In genomic region chr5:36272136-36272665, GRCh38 we compare ENCODE assay signal across 24 cellular contexts. TPM values are rescaled to one million over a fixed set of nuclear protein-coding genes. Genes with fewer than 3 reads are reported as not detected.
DNase-seq lines count a peak whose midpoint lies in the region; ATAC-seq, FAIRE-seq and TF ChIP-seq lines count a peak whose summit lies in the region.
"Had no signal": no experiment of that assay in that cellular context is flagged by ENCODE, and none has a peak within 500 bp of the region (broad histone marks: within the 10 kb centered on the region; RNA-seq: fewer than 3 reads in every experiment).

No MANE protein-coding gene starts in this region.

- POLR2A ChIA-PET in activated CD4-positive, alpha-beta T cell treated with anti-CD3 and anti-CD28 coated beads for 36 hours (lab: Charles Lee), result no interaction called here
- POLR2A ChIA-PET in T-cell (lab: Charles Lee), result no interaction called here

- H3K27me3 Mint-ChIP-seq in activated CD4-positive, alpha-beta T cell treated with anti-CD3 and anti-CD28 coated beads for 36 hours, result peaks cover 5% of the 10 kb centered on the region
- H3K27me3 Mint-ChIP-seq in astrocyte (ENCODE audit: low read depth, unreplicated experiment), result peaks cover 1% of the 10 kb centered on the region
- H3K27me3 Mint-ChIP-seq in T-cell, result peaks cover 10 to 18% of the 10 kb centered on the region in 2 donors

- H3K27ac ChIP-seq in astrocyte (ENCODE audit: low read depth, low read length), result no peak overlapping the region
- H3K27ac ChIP-seq: 22Rv1, Peyer's patch had no signal

- no peak for DNase-seq in activated CD4-positive, alpha-beta T cell treated with anti-CD3 and anti-CD28 coated beads for 36 hours
- no peak for DNase-seq in activated CD4-positive, alpha-beta T cell treated with anti-CD3 and anti-CD28 coated beads, Interleukin-2, amount 50 U/mL, for 4 hours
- DNase-seq in astrocyte (ENCODE audit: low read depth) (peak; percentile 36), fibroblast of pulmonary artery (ENCODE audit: low read depth) (peak; percentile 10), NCI-H1436 treated with DMSO at 0.1 percent for 48 hours (lab: John Stamatoyannopoulos, UW) (no peak), T-cell (no peak)
- DNase-seq in stimulated activated naive CD4-positive, alpha-beta T cell (lab: John Stamatoyannopoulos, UW), result no peak
- DNase-seq: ACHN, DMS53, H7, HFFc6, KBM-7, NCI-H1092 treated with DMSO at 0.1 percent for 48 hours, NCI-H146, NCI-H2029, NCI-H345, NCI-H524, NCI-H774, Peyer's patch had no signal

- FAIRE-seq in astrocyte (lab: Jason Lieb, UNC), result no peak

- intact Hi-C loops in activated CD4-positive, alpha-beta T cell treated with anti-CD3 and anti-CD28 coated beads for 36 hours (cut with DNase I, micrococcal nuclease), result no loop called here

- peak; percentile 26 for ATAC-seq in activated CD4-positive, alpha-beta T cell treated with anti-CD3 and anti-CD28 coated beads for 36 hours
- ATAC-seq in HG02610 (IDR thresholded peaks at IDR 0.05; ENCODE audit: unreplicated experiment), result no peak
- ATAC-seq in T-cell (replicated peaks in 1 of 4), result no peak
- ATAC-seq: SK-N-SH treated with all-trans-retinoic acid at 6 μM for 48 hours had no signal

- no peaks in the 10 kb centered on the region for H3K4me1 ChIP-seq in astrocyte (ENCODE audit: insufficient read depth, low read length)
- H3K4me1 ChIP-seq: Peyer's patch had no signal

- CTCF ChIA-PET in activated CD4-positive, alpha-beta T cell treated with anti-CD3 and anti-CD28 coated beads for 36 hours (lab: Charles Lee), result interaction anchor here (0.5 to 1.3 kb wide), 7 partner anchors 30 to 837 kb away, joined by 3 to 7 read pairs (median 3); partner anchors contain the start of gene NADK2
- CTCF ChIA-PET in T-cell (lab: Charles Lee), result no interaction called here

- no peak overlapping the region for H3K4me3 ChIP-seq in astrocyte (ENCODE audit: insufficient read depth, low read depth, low read length)
- H3K4me3 ChIP-seq in fibroblast of pulmonary artery (replicated peaks; ENCODE audit: low read depth, low read length), result no peak overlapping the region
- H3K4me3 ChIP-seq: Peyer's patch had no signal

- no peaks in the 10 kb centered on the region for H3K9me3 ChIP-seq in astrocyte (ENCODE audit: insufficient read depth, low read depth, low read length)
- H3K9me3 ChIP-seq: Peyer's patch had no signal

- no peak overlapping the region for H3K4me3 Mint-ChIP-seq in activated CD4-positive, alpha-beta T cell treated with anti-CD3 and anti-CD28 coated beads for 36 hours
- H3K4me3 Mint-ChIP-seq in astrocyte (ENCODE audit: unreplicated experiment), result no peak overlapping the region
- no peak overlapping the region for H3K4me3 Mint-ChIP-seq in T-cell
- H3K4me3 Mint-ChIP-seq: CD14-positive monocyte, HFFc6 had no signal

- no peak overlapping the region for H3K4me2 ChIP-seq in astrocyte (ENCODE audit: low read length)

- no peaks in the 10 kb centered on the region for H3K36me3 ChIP-seq in astrocyte (ENCODE audit: insufficient read depth, low read length)
- H3K36me3 ChIP-seq: Peyer's patch had no signal

- H3K9me3 Mint-ChIP-seq in activated CD4-positive, alpha-beta T cell treated with anti-CD3 and anti-CD28 coated beads for 36 hours (ENCODE audit: low read depth), result no peaks in the 10 kb centered on the region
- H3K9me3 Mint-ChIP-seq in astrocyte (ENCODE audit: unreplicated experiment) (no peaks in the 10 kb centered on the region), T-cell (no peaks in the 10 kb centered on the region)
- H3K9me3 Mint-ChIP-seq: CD14-positive monocyte, HFFc6 had no signal

- H3K79me2 ChIP-seq in astrocyte (ENCODE audit: insufficient read depth, low read length), result no peaks in the 10 kb centered on the region

- H3K9ac ChIP-seq in astrocyte (ENCODE audit: low read length), result no peak overlapping the region

- no peak overlapping the region for H3K27ac Mint-ChIP-seq in activated CD4-positive, alpha-beta T cell treated with anti-CD3 and anti-CD28 coated beads for 36 hours
- H3K27ac Mint-ChIP-seq in astrocyte (ENCODE audit: unreplicated experiment) (no peak overlapping the region), T-cell (no peak overlapping the region)
- H3K27ac Mint-ChIP-seq: CD14-positive monocyte, HFFc6 had no signal

- no peak overlapping the region for H2AFZ ChIP-seq in astrocyte (ENCODE audit: low read depth, low read length)

- no peaks in the 10 kb centered on the region for H4K20me1 ChIP-seq in astrocyte (ENCODE audit: insufficient read depth, low read length)

- no peaks in the 10 kb centered on the region for H3K4me1 Mint-ChIP-seq in activated CD4-positive, alpha-beta T cell treated with anti-CD3 and anti-CD28 coated beads for 36 hours
- no peaks in the 10 kb centered on the region for H3K4me1 Mint-ChIP-seq in astrocyte (ENCODE audit: low read depth, unreplicated experiment)
- no peaks in the 10 kb centered on the region for H3K4me1 Mint-ChIP-seq in T-cell

- no peaks in the 10 kb centered on the region for H3K36me3 Mint-ChIP-seq in activated CD4-positive, alpha-beta T cell treated with anti-CD3 and anti-CD28 coated beads for 36 hours (ENCODE audit: low read depth)
- H3K36me3 Mint-ChIP-seq in astrocyte (ENCODE audit: low read depth, unreplicated experiment) (no peaks in the 10 kb centered on the region), T-cell (no peaks in the 10 kb centered on the region)
- H3K36me3 Mint-ChIP-seq: CD14-positive monocyte had no signal

- no peaks in the 10 kb centered on the region for H3K27me3 ChIP-seq in astrocyte (ENCODE audit: insufficient read depth, low read length)
- H3K27me3 ChIP-seq: Peyer's patch had no signal

- TF ChIP-seq CTCF in astrocyte (IDR thresholded peaks at IDR 0.05; ENCODE audit: insufficient read depth, low read depth, low read length) (no peak), fibroblast of pulmonary artery (IDR thresholded peaks at IDR 0.05; ENCODE audit: low read length, missing control alignments) (no peak)

RNA-seq across cellular contexts. Expression of gene RANBP3L, which starts 29.5 kb away (rescaled TPM):
- total RNA-seq in activated CD4-positive, alpha-beta T cell treated with anti-CD3 and anti-CD28 coated beads for 36 hours, result under 1 TPM; 0.07 to 0.16 TPM
- 0.46 TPM in 1 of 2 replicates, not detected in the other for total RNA-seq in astrocyte
- not detected for total RNA-seq in T-cell
- total RNA-seq: H7, HFFc6, OCI-LY7 had no signal

RNA-seq across cellular contexts. Expression of gene NADK2, which starts 30.5 kb away (rescaled TPM):
- 10 to 100 TPM; 16.1 to 19.3 TPM for total RNA-seq in activated CD4-positive, alpha-beta T cell treated with anti-CD3 and anti-CD28 coated beads for 36 hours
- total RNA-seq in astrocyte (20.7 and 24.5 TPM in 2 replicates), T-cell (10 to 100 TPM; 10.3 to 13.9 (median 13.2) TPM)

Comparison
In these comparisons a context has a peak if more than half of its experiments do, and no peak if none do; other contexts are left out.
1. DNase-seq: peak in astrocyte (single experiment) and fibroblast of pulmonary artery (single experiment); none in activated CD4-positive, alpha-beta T cell treated with anti-CD3 and anti-CD28 coated beads for 36 hours (single experiment), activated CD4-positive, alpha-beta T cell treated with anti-CD3 and anti-CD28 coated beads, Interleukin-2, amount 50 U/mL, for 4 hours (0 of 2), NCI-H1436 treated with DMSO at 0.1 percent for 48 hours (single experiment), T-cell (0 of 34) and stimulated activated naive CD4-positive, alpha-beta T cell (0 of 6).